Comparison of ENCODE assay signal across 10 cellular contexts in the genomic region with DNA sequence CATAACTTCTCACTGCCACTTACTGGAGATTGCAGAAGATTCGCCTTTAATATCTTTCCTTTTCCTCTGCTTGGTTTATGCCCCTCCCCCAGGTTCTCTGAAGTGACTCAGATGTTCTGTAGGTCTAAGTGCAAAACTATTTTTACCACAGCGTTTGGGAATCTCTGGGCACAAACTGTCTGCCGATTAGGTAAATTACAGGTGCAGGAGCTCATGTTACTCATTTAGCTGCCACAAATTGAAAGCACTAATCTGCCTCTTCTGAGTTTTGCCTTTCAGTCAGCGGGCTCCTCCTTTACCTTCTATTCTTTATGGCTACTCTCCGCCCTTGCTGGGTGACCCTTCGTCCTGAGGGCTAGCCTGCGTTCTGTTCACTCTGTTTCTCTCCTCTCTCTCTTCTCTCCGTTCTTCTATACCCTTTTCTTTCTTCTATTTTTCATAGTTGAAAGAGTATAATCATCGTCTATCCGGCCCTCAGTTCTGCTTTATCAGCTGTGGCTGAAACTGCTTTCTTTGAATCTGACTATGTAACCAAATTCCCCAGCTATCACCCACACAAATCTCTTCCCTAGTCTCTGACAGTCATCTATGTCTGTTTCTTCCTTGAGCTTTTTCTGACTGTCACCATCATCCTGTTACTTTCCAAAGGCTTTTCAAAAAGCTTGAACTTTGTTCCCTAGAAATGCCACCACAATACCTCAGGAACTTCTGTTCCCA. TPM values are rescaled to one million over a fixed set of nuclear protein-coding genes. Genes with fewer than 3 reads are reported as not detected.
A peak's percentile ranks its signal among the peaks of the same experiment; 100 is the strongest.
DNase-seq lines count a peak whose midpoint lies in the region; ATAC-seq and TF ChIP-seq lines count a peak whose summit lies in the region.
"Had no signal": no experiment of that assay in that cellular context is flagged by ENCODE, and none has a peak within 500 bp of the region (broad histone marks: within the 10 kb centered on the region; RNA-seq: fewer than 3 reads in every experiment).

No MANE protein-coding gene starts in this region.

- no peaks in the 10 kb centered on the region for H3K36me3 ChIP-seq in right atrium auricular region

- TF ChIP-seq CTCF in right atrium auricular region (IDR thresholded peaks at IDR 0.05), result no peak

- peak; percentile 38 for DNase-seq in NCI-H460 (ENCODE audit: extremely low read depth, low read depth)
- no peak for DNase-seq in right atrium auricular region (ENCODE audit: low spot score)
- no peak for DNase-seq in cerebellar nuclear complex (lab: John Stamatoyannopoulos, UW)
- no peak for DNase-seq in SIG-M5 treated with dmso at 0.1 percent for 504 hours (lab: John Stamatoyannopoulos, UW; ENCODE audit: unreplicated experiment)
- no peak for DNase-seq in SKM-1 treated with dmso at 0.1 percent for 144 hours (lab: John Stamatoyannopoulos, UW; ENCODE audit: unreplicated experiment)

- ATAC-seq in GM18867 (IDR thresholded peaks at IDR 0.05; ENCODE audit: unreplicated experiment) (peak; percentile 92), HG02852 (IDR thresholded peaks at IDR 0.05; ENCODE audit: unreplicated experiment) (peak; percentile 88), HG02970 (IDR thresholded peaks at IDR 0.05; ENCODE audit: low FRiP score, unreplicated experiment) (no peak)

- H3K4me1 ChIP-seq in right atrium auricular region, result peaks cover 0 to 13% of the 10 kb centered on the region in 2 donors

- no peaks in the 10 kb centered on the region for H3K27me3 ChIP-seq in right atrium auricular region

- no peaks in the 10 kb centered on the region for H3K9me3 ChIP-seq in right atrium auricular region

- H3K4me3 ChIP-seq in right atrium auricular region, result peak overlapping the region in 1 of 2 donors; percentile 18

- H3K27ac ChIP-seq in right atrium auricular region, result peak overlapping the region; percentile 29 to 69

RNA-seq across cellular contexts. Expression of gene MYF6, which starts 4.4 kb away (rescaled TPM):
- not detected in 2 replicates for total RNA-seq in NCI-H460 (2014; rRNA removed; shearing (Covaris generic))
- polyA plus RNA-seq in NCI-H460 (2014; cell fraction: nucleus; rRNA removed), result not detected in 2 replicates
- under 1 TPM in 1 of 2 donors, not detected in 1; 0.28 TPM for total RNA-seq in right atrium auricular region
- total RNA-seq: mononuclear cell, SK-MEL-5 had no signal

RNA-seq across cellular contexts. Expression of gene MYF5, which starts 13.7 kb away (rescaled TPM):
- total RNA-seq in NCI-H460 (2014; rRNA removed; shearing (Covaris generic)), result not detected in 2 replicates
- not detected in 2 replicates for polyA plus RNA-seq in NCI-H460 (2014; cell fraction: nucleus; rRNA removed)
- not detected for total RNA-seq in right atrium auricular region
- total RNA-seq: mononuclear cell, SK-MEL-5 had no signal
